10 cellular contexts compared by ENCODE assay signal in the genomic region with DNA sequence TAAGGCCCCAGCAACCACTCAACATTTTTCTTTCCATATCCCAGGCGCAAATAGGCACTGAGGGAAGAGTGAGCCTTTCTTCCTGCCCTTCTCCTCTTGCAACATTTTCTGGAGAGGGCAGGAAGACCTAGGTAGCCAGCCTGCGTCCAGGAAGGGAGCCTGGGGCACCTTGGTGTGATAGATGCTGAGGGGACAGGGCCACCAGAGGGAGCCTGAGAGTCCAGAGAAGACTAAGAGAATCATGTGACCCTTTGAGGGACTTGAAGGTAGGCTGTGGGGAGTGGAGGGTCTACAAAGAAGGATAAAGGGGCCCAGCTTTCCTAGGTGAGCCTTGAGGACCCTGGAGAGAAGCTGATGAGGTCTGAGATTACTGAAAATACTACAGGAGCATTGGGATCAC.
DNase-seq lines count a peak whose midpoint lies in the region; ATAC-seq, FAIRE-seq and TF ChIP-seq lines count a peak whose summit lies in the region.
"Had no signal": no experiment of that assay in that cellular context is flagged by ENCODE, and none has a peak within 500 bp of the region (broad histone marks: within the 10 kb centered on the region; RNA-seq: fewer than 3 reads in every experiment).

No MANE protein-coding gene starts in this region.

- TF ChIP-seq EP300 in K562 (IDR thresholded peaks at IDR 0.05; ENCODE audit: low read length) = no peak

- no peak overlapping the region for H3K9ac ChIP-seq in K562 (ENCODE audit: insufficient read depth in 1 of 2, low read depth in 2 of 2, low read length in 2 of 2)

- peak; percentile 7 for DNase-seq in activated naive CD4-positive, alpha-beta T cell treated with anti-CD3 and anti-CD28 coated beads for 36 hours
- no peak for DNase-seq in activated naive CD4-positive, alpha-beta T cell treated with anti-CD3 and anti-CD28 coated beads, Interleukin-2, amount 50 U/mL, for 16 hours
- DNase-seq in HuH-7 (ENCODE audit: low spot score) = peak; percentile 15
- peak in 1 of 4 experiments; percentile 15 for DNase-seq in K562 (ENCODE audit: extremely low read depth in 1 of 4, low spot score in 3 of 4)
- no peak for DNase-seq in mucosa of gallbladder (ENCODE audit: low spot score)
- no peak for DNase-seq in iPS-NIHi11 (ENCODE audit: low spot score)
- DNase-seq in PC-9 = no peak
- DNase-seq: C1 segment of cervical spinal cord, sigmoid colon had no signal

- no peaks in the 10 kb centered on the region for H3F3A ChIP-seq in PC-9 (ENCODE audit: insufficient read depth, low read depth)

- no peak for FAIRE-seq in K562 (lab: Jason Lieb, UNC)

- H3K79me2 ChIP-seq in K562 (ENCODE audit: control insufficient read depth, insufficient read depth, low read length) (no peaks in the 10 kb centered on the region), PC-9 (ENCODE audit: low read depth) (no peaks in the 10 kb centered on the region)

- no peak for ATAC-seq in K562
- no peak for ATAC-seq in stimulated activated memory B cell treated with anti-CD40 and anti-IgM and Interleukin-4, amounts not matched to agents 10 μg/mL and 1 μg/mL and 100 μg/mL, for 72 hours

- TF ChIP-seq CTCF in K562 (IDR thresholded peaks at IDR 0.05 in 2 of 3, conservative IDR thresholded peaks at IDR 0.05 in 1 of 3; ENCODE audit: insufficient read depth in 2 of 3, low read depth in 1 of 3, low read length in 3 of 3) (peak in 2 of 3 experiments; percentile 8 to 43; a peak in 2 of 6 replicates), PC-9 (conservative IDR thresholded peaks at IDR 0.05) (no peak; the same call in 1 of the 2 replicates)

- intact Hi-C loops in activated naive CD4-positive, alpha-beta T cell treated with anti-CD3 and anti-CD28 coated beads for 36 hours (cut with micrococcal nuclease) = no loop called here
- intact Hi-C loops in K562 (cut with micrococcal nuclease) (no loop called here), PC-9 (cut with micrococcal nuclease; ENCODE audit: unreplicated experiment) (no loop called here)

- BruUV-seq in K562 (replicated peaks; lab: Mats Ljungman, UMichigan) (no TSS peak), PC-9 (replicated peaks; lab: Mats Ljungman, UMichigan) (no TSS peak)

- H3K9me3 ChIP-seq in K562 (replicated peaks; ENCODE audit: control insufficient read depth, insufficient read depth, low read depth, low read length) (peaks cover 5% of the 10 kb centered on the region; the same call in 1 of the 2 replicates), PC-9 (ENCODE audit: insufficient read depth, low read depth) (no peaks in the 10 kb centered on the region)
- H3K9me3 ChIP-seq: sigmoid colon had no signal

- H3K9me3 Mint-ChIP-seq in activated naive CD4-positive, alpha-beta T cell treated with anti-CD3 and anti-CD28 coated beads for 36 hours = peaks cover 6% of the 10 kb centered on the region
- H3K9me3 Mint-ChIP-seq in stimulated activated memory B cell treated with anti-CD40 and anti-IgM and Interleukin-4, amounts not matched to agents 10 μg/mL and 1 μg/mL and 100 μg/mL, for 72 hours = peaks cover 4% of the 10 kb centered on the region

- no peak overlapping the region for H3K4me3 Mint-ChIP-seq in activated naive CD4-positive, alpha-beta T cell treated with anti-CD3 and anti-CD28 coated beads for 36 hours
- H3K4me3 Mint-ChIP-seq in stimulated activated memory B cell treated with anti-CD40 and anti-IgM and Interleukin-4, amounts not matched to agents 10 μg/mL and 1 μg/mL and 100 μg/mL, for 72 hours = no peak overlapping the region

- H3K27ac ChIP-seq in K562 (ENCODE audit: extremely low read depth, low read depth, low read length) (no peak overlapping the region), PC-9 (no peak overlapping the region)
- H3K27ac ChIP-seq: sigmoid colon had no signal

- H3K4me1 Mint-ChIP-seq in activated naive CD4-positive, alpha-beta T cell treated with anti-CD3 and anti-CD28 coated beads for 36 hours (ENCODE audit: low read depth) = no peaks in the 10 kb centered on the region
- peaks cover 13% of the 10 kb centered on the region for H3K4me1 Mint-ChIP-seq in stimulated activated memory B cell treated with anti-CD40 and anti-IgM and Interleukin-4, amounts not matched to agents 10 μg/mL and 1 μg/mL and 100 μg/mL, for 72 hours

- in situ Hi-C loops in K562 (cut with MboI) = no loop called here

- H3K27me3 Mint-ChIP-seq in activated naive CD4-positive, alpha-beta T cell treated with anti-CD3 and anti-CD28 coated beads for 36 hours (ENCODE audit: low read depth) = no peaks in the 10 kb centered on the region
- no peaks in the 10 kb centered on the region for H3K27me3 Mint-ChIP-seq in stimulated activated memory B cell treated with anti-CD40 and anti-IgM and Interleukin-4, amounts not matched to agents 10 μg/mL and 1 μg/mL and 100 μg/mL, for 72 hours

- H4K20me1 ChIP-seq in K562 (replicated peaks; ENCODE audit: control insufficient read depth, insufficient read depth, low read length) (no peaks in the 10 kb centered on the region), PC-9 (ENCODE audit: insufficient read depth) (no peaks in the 10 kb centered on the region)

- H3K4me3 ChIP-seq in K562 = no peak overlapping the region
- no peak overlapping the region for H3K4me3 ChIP-seq in PC-9
- H3K4me3 ChIP-seq: sigmoid colon had no signal

- H2AFZ ChIP-seq in K562 (ENCODE audit: low read depth, low read length) (no peak overlapping the region), PC-9 (no peak overlapping the region)

- CTCF ChIA-PET in activated naive CD4-positive, alpha-beta T cell treated with anti-CD3 and anti-CD28 coated beads for 36 hours (lab: Charles Lee) = no interaction called here
- CTCF ChIA-PET in K562 (lab: Yijun Ruan, JAX; ENCODE audit: low intra/inter-chr PET ratio) = no interaction called here
- CTCF ChIA-PET in PC-9 (lab: Charles Lee) = no interaction called here

- H3K4me2 ChIP-seq in K562 (ENCODE audit: insufficient read depth, low read length) (no peak overlapping the region), PC-9 (no peak overlapping the region)

- H3K4me1 ChIP-seq in K562 (replicated peaks in 1 of 2; ENCODE audit: control insufficient read depth in 2 of 2, insufficient read depth in 2 of 2, low read length in 2 of 2) (no peaks in the 10 kb centered on the region), PC-9 (replicated peaks; ENCODE audit: insufficient read depth) (no peaks in the 10 kb centered on the region)
- H3K4me1 ChIP-seq: sigmoid colon had no signal

- no peaks in the 10 kb centered on the region for H3K9me2 ChIP-seq in PC-9 (ENCODE audit: insufficient read depth)

- POLR2A ChIA-PET in K562 (lab: Yijun Ruan, JAX) = no interaction called here
- POLR2A ChIA-PET in PC-9 (lab: Charles Lee; ENCODE audit: unreplicated experiment) = no interaction called here

- WGBS in K562 (ENCODE audit: insufficient coverage, low coverage, missing lambda C conversion rate) = 0% methylated on average over 2 of the region's 2 CpGs

- H3K27me3 ChIP-seq in K562 (ENCODE audit: control insufficient read depth in 2 of 2, insufficient read depth in 2 of 2, low read length in 2 of 2) (no peaks in the 10 kb centered on the region), PC-9 (ENCODE audit: insufficient read depth, low read depth) (no peaks in the 10 kb centered on the region)
- H3K27me3 ChIP-seq: sigmoid colon had no signal

- H3K36me3 ChIP-seq in K562 (ENCODE audit: control insufficient read depth, insufficient read depth, low read length) = no peaks in the 10 kb centered on the region
- H3K36me3 ChIP-seq in PC-9 (ENCODE audit: low read depth) = no peaks in the 10 kb centered on the region
- H3K36me3 ChIP-seq: sigmoid colon had no signal

- peak in 1 of 2 experiments; percentile 5; a peak in 1 of 4 replicates for TF ChIP-seq RAD21 in K562 (CRISPR knock-in tag; conservative IDR thresholded peaks at IDR 0.05 in 1 of 2, IDR thresholded peaks at IDR 0.05 in 1 of 2)

- H3K9me1 ChIP-seq in K562 (ENCODE audit: control insufficient read depth, insufficient read depth, low read length) = no peaks in the 10 kb centered on the region

- TF ChIP-seq POLR2A in K562 (conservative IDR thresholded peaks at IDR 0.05) = no peak

- H3K36me3 Mint-ChIP-seq in activated naive CD4-positive, alpha-beta T cell treated with anti-CD3 and anti-CD28 coated beads for 36 hours (ENCODE audit: low read depth) = no peaks in the 10 kb centered on the region
- H3K36me3 Mint-ChIP-seq in stimulated activated memory B cell treated with anti-CD40 and anti-IgM and Interleukin-4, amounts not matched to agents 10 μg/mL and 1 μg/mL and 100 μg/mL, for 72 hours = no peaks in the 10 kb centered on the region

- no peak overlapping the region for H3K27ac Mint-ChIP-seq in activated naive CD4-positive, alpha-beta T cell treated with anti-CD3 and anti-CD28 coated beads for 36 hours
- H3K27ac Mint-ChIP-seq in stimulated activated memory B cell treated with anti-CD40 and anti-IgM and Interleukin-4, amounts not matched to agents 10 μg/mL and 1 μg/mL and 100 μg/mL, for 72 hours = peak overlapping the region; percentile 23

TF ChIP-seq in K562, 482 proteins besides CTCF, POLR2A, EP300 and RAD21 (continues in another document):
- TF ChIP-seq, protein P1, sequence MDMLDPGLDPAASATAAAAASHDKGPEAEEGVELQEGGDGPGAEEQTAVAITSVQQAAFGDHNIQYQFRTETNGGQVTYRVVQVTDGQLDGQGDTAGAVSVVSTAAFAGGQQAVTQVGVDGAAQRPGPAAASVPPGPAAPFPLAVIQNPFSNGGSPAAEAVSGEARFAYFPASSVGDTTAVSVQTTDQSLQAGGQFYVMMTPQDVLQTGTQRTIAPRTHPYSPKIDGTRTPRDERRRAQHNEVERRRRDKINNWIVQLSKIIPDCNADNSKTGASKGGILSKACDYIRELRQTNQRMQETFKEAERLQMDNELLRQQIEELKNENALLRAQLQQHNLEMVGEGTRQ (CRISPR knock-in tag; IDR thresholded peaks at IDR 0.05) = peak; percentile 42; the same call in 1 of the 2 replicates
- TF ChIP-seq, protein P2, sequence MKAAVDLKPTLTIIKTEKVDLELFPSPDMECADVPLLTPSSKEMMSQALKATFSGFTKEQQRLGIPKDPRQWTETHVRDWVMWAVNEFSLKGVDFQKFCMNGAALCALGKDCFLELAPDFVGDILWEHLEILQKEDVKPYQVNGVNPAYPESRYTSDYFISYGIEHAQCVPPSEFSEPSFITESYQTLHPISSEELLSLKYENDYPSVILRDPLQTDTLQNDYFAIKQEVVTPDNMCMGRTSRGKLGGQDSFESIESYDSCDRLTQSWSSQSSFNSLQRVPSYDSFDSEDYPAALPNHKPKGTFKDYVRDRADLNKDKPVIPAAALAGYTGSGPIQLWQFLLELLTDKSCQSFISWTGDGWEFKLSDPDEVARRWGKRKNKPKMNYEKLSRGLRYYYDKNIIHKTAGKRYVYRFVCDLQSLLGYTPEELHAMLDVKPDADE (conservative IDR thresholded peaks at IDR 0.05; ENCODE audit: control insufficient read depth, low read depth, low read length) = no peak

Comparison
In these comparisons a context has a peak if more than half of its experiments do, and no peak if none do; other contexts are left out.
1. DNase-seq: peak in activated naive CD4-positive, alpha-beta T cell treated with anti-CD3 and anti-CD28 coated beads for 36 hours (single experiment) and HuH-7 (single experiment); none in activated naive CD4-positive, alpha-beta T cell treated with anti-CD3 and anti-CD28 coated beads, Interleukin-2, amount 50 U/mL, for 16 hours (single experiment), mucosa of gallbladder (single experiment), iPS-NIHi11 (single experiment) and PC-9 (0 of 2).